1 cellular context compared by ENCODE assay signal in genomic region chr19:4369109-4369887, GRCh38.
TF ChIP-seq lines count a peak whose summit lies in the region.

No MANE protein-coding gene starts in this region.

TF ChIP-seq in GM23338, 12 proteins besides CTCF, POLR2A, EP300 and RAD21 (continued from another document):
- TF ChIP-seq, protein P1, sequence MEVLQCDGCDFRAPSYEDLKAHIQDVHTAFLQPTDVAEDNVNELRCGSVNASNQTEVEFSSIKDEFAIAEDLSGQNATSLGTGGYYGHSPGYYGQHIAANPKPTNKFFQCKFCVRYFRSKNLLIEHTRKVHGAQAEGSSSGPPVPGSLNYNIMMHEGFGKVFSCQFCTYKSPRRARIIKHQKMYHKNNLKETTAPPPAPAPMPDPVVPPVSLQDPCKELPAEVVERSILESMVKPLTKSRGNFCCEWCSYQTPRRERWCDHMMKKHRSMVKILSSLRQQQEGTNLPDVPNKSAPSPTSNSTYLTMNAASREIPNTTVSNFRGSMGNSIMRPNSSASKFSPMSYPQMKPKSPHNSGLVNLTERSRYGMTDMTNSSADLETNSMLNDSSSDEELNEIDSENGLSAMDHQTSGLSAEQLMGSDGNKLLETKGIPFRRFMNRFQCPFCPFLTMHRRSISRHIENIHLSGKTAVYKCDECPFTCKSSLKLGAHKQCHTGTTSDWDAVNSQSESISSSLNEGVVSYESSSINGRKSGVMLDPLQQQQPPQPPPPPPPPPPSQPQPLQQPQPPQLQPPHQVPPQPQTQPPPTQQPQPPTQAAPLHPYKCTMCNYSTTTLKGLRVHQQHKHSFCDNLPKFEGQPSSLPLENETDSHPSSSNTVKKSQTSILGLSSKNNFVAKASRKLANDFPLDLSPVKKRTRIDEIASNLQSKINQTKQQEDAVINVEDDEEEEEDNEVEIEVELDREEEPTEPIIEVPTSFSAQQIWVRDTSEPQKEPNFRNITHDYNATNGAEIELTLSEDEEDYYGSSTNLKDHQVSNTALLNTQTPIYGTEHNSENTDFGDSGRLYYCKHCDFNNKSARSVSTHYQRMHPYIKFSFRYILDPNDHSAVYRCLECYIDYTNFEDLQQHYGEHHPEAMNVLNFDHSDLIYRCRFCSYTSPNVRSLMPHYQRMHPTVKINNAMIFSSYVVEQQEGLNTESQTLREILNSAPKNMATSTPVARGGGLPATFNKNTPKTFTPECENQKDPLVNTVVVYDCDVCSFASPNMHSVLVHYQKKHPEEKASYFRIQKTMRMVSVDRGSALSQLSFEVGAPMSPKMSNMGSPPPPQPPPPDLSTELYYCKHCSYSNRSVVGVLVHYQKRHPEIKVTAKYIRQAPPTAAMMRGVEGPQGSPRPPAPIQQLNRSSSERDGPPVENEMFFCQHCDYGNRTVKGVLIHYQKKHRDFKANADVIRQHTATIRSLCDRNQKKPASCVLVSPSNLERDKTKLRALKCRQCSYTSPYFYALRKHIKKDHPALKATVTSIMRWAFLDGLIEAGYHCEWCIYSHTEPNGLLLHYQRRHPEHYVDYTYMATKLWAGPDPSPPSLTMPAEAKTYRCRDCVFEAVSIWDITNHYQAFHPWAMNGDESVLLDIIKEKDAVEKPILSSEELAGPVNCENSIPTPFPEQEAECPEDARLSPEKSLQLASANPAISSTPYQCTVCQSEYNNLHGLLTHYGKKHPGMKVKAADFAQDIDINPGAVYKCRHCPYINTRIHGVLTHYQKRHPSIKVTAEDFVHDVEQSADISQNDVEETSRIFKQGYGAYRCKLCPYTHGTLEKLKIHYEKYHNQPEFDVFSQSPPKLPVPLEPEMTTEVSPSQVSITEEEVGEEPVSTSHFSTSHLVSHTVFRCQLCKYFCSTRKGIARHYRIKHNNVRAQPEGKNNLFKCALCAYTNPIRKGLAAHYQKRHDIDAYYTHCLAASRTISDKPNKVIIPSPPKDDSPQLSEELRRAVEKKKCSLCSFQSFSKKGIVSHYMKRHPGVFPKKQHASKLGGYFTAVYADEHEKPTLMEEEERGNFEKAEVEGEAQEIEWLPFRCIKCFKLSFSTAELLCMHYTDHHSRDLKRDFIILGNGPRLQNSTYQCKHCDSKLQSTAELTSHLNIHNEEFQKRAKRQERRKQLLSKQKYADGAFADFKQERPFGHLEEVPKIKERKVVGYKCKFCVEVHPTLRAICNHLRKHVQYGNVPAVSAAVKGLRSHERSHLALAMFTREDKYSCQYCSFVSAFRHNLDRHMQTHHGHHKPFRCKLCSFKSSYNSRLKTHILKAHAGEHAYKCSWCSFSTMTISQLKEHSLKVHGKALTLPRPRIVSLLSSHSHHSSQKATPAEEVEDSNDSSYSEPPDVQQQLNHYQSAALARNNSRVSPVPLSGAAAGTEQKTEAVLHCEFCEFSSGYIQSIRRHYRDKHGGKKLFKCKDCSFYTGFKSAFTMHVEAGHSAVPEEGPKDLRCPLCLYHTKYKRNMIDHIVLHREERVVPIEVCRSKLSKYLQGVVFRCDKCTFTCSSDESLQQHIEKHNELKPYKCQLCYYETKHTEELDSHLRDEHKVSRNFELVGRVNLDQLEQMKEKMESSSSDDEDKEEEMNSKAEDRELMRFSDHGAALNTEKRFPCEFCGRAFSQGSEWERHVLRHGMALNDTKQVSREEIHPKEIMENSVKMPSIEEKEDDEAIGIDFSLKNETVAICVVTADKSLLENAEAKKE (CRISPR knock-in tag; IDR thresholded peaks at IDR 0.05), result no peak
- TF ChIP-seq ETS1 (IDR thresholded peaks at IDR 0.05) (no peak), EZH2phosphoT487 (IDR thresholded peaks at IDR 0.05; ENCODE audit: unreplicated experiment) (no peak), EZH2 (IDR thresholded peaks at IDR 0.05; ENCODE audit: low read depth, unreplicated experiment) (no peak)
TF ChIP-seq in GM23338: peak in this region for 0.
